Comparison of ENCODE assay signal across 8 cellular contexts in the genomic region with DNA sequence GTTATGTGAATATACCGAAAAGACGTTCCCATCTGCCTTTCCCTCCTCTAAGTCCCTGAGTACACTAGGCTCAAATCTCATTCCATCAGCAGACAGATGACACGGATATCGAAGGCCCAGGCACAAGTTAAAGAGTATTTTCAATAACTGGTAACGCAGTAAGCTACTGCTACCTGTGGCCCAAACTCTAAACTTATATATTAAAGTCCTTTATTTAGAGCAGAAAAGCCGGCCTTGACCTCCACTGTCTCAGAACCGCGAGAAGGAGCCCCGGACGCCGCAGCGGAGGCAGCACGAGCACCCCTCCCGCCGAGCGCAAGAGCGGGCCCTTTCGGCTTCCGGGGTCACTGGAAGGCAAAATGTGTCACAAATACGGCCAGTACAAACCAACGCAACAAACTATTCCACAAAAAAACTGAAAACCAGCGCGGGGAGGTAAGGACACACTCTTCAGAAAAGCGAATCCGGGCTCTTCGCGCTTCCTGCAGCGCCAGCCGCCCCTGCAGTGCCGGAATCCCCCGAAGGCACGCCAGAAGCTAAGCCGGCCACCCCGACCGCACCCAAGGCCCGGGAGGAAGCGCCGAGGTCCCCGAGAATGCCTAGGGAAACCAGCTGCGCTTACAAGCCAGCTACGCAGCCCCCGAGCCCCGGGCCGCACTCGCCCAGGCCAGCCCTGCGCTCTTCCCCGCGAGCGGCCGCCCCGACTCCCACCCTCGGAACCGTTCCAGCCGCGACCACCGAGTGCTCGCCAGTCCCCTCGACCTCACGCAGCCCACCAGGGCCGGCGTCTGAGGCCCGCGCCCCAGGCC. TPM values are rescaled to one million over a fixed set of nuclear protein-coding genes. Genes with fewer than 3 reads are reported as not detected.
A peak's percentile ranks its signal among the peaks of the same experiment; 100 is the strongest.
DNase-seq lines count a peak whose midpoint lies in the region; ATAC-seq and TF ChIP-seq lines count a peak whose summit lies in the region.

No MANE protein-coding gene starts in this region.

- in situ Hi-C loops in GM23248 (cut with MboI), result no loop called here

- no peak for TF ChIP-seq POLR2A in erythroblast (IDR thresholded peaks at IDR 0.05; ENCODE audit: low read length)

- peaks cover 20% of the 10 kb centered on the region; the same call in 1 of the 2 replicates for H4K20me1 ChIP-seq in GM23248 (ENCODE audit: insufficient read depth)

- no peaks in the 10 kb centered on the region for H3K27me3 ChIP-seq in GM23248 (replicated peaks; ENCODE audit: insufficient read depth)
- H3K27me3 ChIP-seq in aorta (ENCODE audit: control insufficient read depth in 1 of 2, insufficient read depth in 2 of 2, low read length in 1 of 2), result no peaks in the 10 kb centered on the region

- intact Hi-C loops in aorta (cut with DNase I), result no loop called here

- peak overlapping the region; percentile 97 for H3K27ac Mint-ChIP-seq in natural killer cell treated with Interleukin-12 subunit alpha and Interleukin-12 subunit beta and Interleukin-15 and Interleukin-18, amount 100 ng/mL, for 72 hours

- H3K9me2 ChIP-seq in GM23248 (ENCODE audit: insufficient read depth), result no peaks in the 10 kb centered on the region

- no peak overlapping the region for H2AFZ ChIP-seq in GM23248

- H3K4me3 Mint-ChIP-seq in natural killer cell treated with Interleukin-12 subunit alpha and Interleukin-12 subunit beta and Interleukin-15 and Interleukin-18, amount 100 ng/mL, for 72 hours, result peak overlapping the region; percentile 98

- WGBS in GM23248 (ENCODE audit: low coverage in 1 of 2, low lambda C conversion rate in 2 of 2, missing lambda C conversion rate in 2 of 2), 2 experiments, result 0% methylated on average over 46 to 63 of the region's 63 CpGs
- WGBS in aorta, 2 donors, result 0% methylated on average over 56 to 63 of the region's 63 CpGs

- H3K36me3 Mint-ChIP-seq in natural killer cell treated with Interleukin-12 subunit alpha and Interleukin-12 subunit beta and Interleukin-15 and Interleukin-18, amount 100 ng/mL, for 72 hours, result no peaks in the 10 kb centered on the region

- peak; percentile 34 to 51 for ATAC-seq in natural killer cell treated with Interleukin-12 subunit alpha and Interleukin-12 subunit beta and Interleukin-15 and Interleukin-18, amount 100 ng/mL, for 72 hours
- ATAC-seq in aorta (ENCODE audit: low FRiP score), result peak; percentile 42

- no peaks in the 10 kb centered on the region for H3K27me3 Mint-ChIP-seq in natural killer cell treated with Interleukin-12 subunit alpha and Interleukin-12 subunit beta and Interleukin-15 and Interleukin-18, amount 100 ng/mL, for 72 hours

- H3K27ac ChIP-seq in GM23248 (peak overlapping the region; percentile 95), aorta (ENCODE audit: low read depth in 1 of 2, low read length in 2 of 2) (peak overlapping the region; percentile 35 to 98)

- H3K9me3 Mint-ChIP-seq in natural killer cell treated with Interleukin-12 subunit alpha and Interleukin-12 subunit beta and Interleukin-15 and Interleukin-18, amount 100 ng/mL, for 72 hours, result no peaks in the 10 kb centered on the region

- peak overlapping the region; percentile 99 for H3K9ac ChIP-seq in GM23248

- H3F3A ChIP-seq in GM23248 (ENCODE audit: insufficient read depth), result peaks cover 49% of the 10 kb centered on the region

- peak; percentile 69 for DNase-seq in ELR (ENCODE audit: low read depth)
- DNase-seq in GM23248, result peak; percentile 75
- peak; percentile 7 for DNase-seq in LoVo (ENCODE audit: low spot score)
- peak; percentile 77 for DNase-seq in activated CD8-positive, alpha-beta memory T cell treated with anti-CD3 and anti-CD28 coated beads for 24 hours
- DNase-seq in erythroblast (lab: John Stamatoyannopoulos, UW), result peak; percentile 67 to 80
- DNase-seq in natural killer cell treated with Interleukin-12 subunit alpha and Interleukin-12 subunit beta and Interleukin-15 and Interleukin-18, amount 100 ng/mL, for 72 hours (ENCODE audit: low spot score), result peak; percentile 72
- peak in 1 of 2 donors; percentile 79 for DNase-seq in aorta
- no peak for DNase-seq in HT-29 (ENCODE audit: low spot score)

- H3K9me3 ChIP-seq in GM23248 (ENCODE audit: low read depth) (no peaks in the 10 kb centered on the region), aorta (ENCODE audit: control insufficient read depth, low read length) (no peaks in the 10 kb centered on the region)

- H3K36me3 ChIP-seq in GM23248 (ENCODE audit: low read depth) (no peaks in the 10 kb centered on the region), aorta (ENCODE audit: control insufficient read depth in 1 of 2, insufficient read depth in 2 of 2, low read length in 1 of 2) (no peaks in the 10 kb centered on the region)

- H3K4me3 ChIP-seq in GM23248, result peak overlapping the region; percentile 95
- H3K4me3 ChIP-seq in aorta (ENCODE audit: low read length in 2 of 2), result peak overlapping the region; percentile 6 to 94

- H3K4me1 ChIP-seq in GM23248 (ENCODE audit: insufficient read depth), result peaks cover 57% of the 10 kb centered on the region
- H3K4me1 ChIP-seq in aorta (ENCODE audit: control insufficient read depth in 1 of 2, insufficient read depth in 2 of 2, low read length in 2 of 2), result peaks cover 0 to 1% of the 10 kb centered on the region in 2 donors

- peaks cover 96% of the 10 kb centered on the region for H3K79me2 ChIP-seq in GM23248 (ENCODE audit: insufficient read depth)

- peaks cover 47 to 73% of the 10 kb centered on the region in 2 donors for H3K4me1 Mint-ChIP-seq in natural killer cell treated with Interleukin-12 subunit alpha and Interleukin-12 subunit beta and Interleukin-15 and Interleukin-18, amount 100 ng/mL, for 72 hours (ENCODE audit: low read depth in 2 of 2)

- peak overlapping the region; percentile 91 for H3K4me2 ChIP-seq in GM23248 (ENCODE audit: unreplicated experiment)

RNA-seq across cellular contexts. Expression of gene DIDO1, which starts 0.7 kb away (rescaled TPM):
- 28.6 and 37.1 TPM in 2 replicates for total RNA-seq in GM23248 (2014; rRNA removed; shearing (Covaris generic))
- polyA plus RNA-seq in GM23248 (2016; fragmentation: Nextera tagmentation; extraction: Ambion mirVana) (15.5 and 16.2 TPM in 2 replicates), aorta (10 to 100 TPM in 1 of 2 donors, 1 to 10 TPM in 1; 8.1 to 40.3 TPM)
- total RNA-seq in natural killer cell treated with Interleukin-12 subunit alpha and Interleukin-12 subunit beta and Interleukin-15 and Interleukin-18, amount 100 ng/mL, for 72 hours, result 10 to 100 TPM; 57.6 to 81.1 TPM
- total RNA-seq in aorta, result 10 to 100 TPM; 45.8 to 64.2 TPM
- total RNA-seq in HT-29 (2014; rRNA removed; shearing (Covaris generic)), result 72.0 and 78.5 TPM in 2 replicates

RNA-seq across cellular contexts. Expression of gene GID8, which starts 12.3 kb away (rescaled TPM):
- 29.1 and 31.0 TPM in 2 replicates for total RNA-seq in GM23248 (2014; rRNA removed; shearing (Covaris generic))
- polyA plus RNA-seq in GM23248 (2016; fragmentation: Nextera tagmentation; extraction: Ambion mirVana) (17.5 and 17.6 TPM in 2 replicates), aorta (10 to 100 TPM in 1 of 2 donors, 1 to 10 TPM in 1; 8.9 to 15.0 TPM)
- 10 to 100 TPM; 34.9 to 35.5 TPM for total RNA-seq in natural killer cell treated with Interleukin-12 subunit alpha and Interleukin-12 subunit beta and Interleukin-15 and Interleukin-18, amount 100 ng/mL, for 72 hours
- total RNA-seq in aorta, result 10 to 100 TPM; 22.0 to 23.7 TPM
- 66.9 and 67.4 TPM in 2 replicates for total RNA-seq in HT-29 (2014; rRNA removed; shearing (Covaris generic))

RNA-seq across cellular contexts. Expression of gene SLC17A9, which starts 26.9 kb away (rescaled TPM):
- total RNA-seq in GM23248 (2014; rRNA removed; shearing (Covaris generic)), result 11.1 and 19.5 TPM in 2 replicates
- polyA plus RNA-seq in GM23248 (2016; fragmentation: Nextera tagmentation; extraction: Ambion mirVana) (17.7 and 23.2 TPM in 2 replicates), aorta (10 to 100 TPM in 1 of 2 donors, 1 to 10 TPM in 1; 5.3 to 54.5 TPM)
- 100 to 1,000 TPM in 1 of 2 donors, 10 to 100 TPM in 1; 34.9 to 100 TPM for total RNA-seq in natural killer cell treated with Interleukin-12 subunit alpha and Interleukin-12 subunit beta and Interleukin-15 and Interleukin-18, amount 100 ng/mL, for 72 hours
- 10 to 100 TPM; 17.8 to 18.5 TPM for total RNA-seq in aorta
- 119 and 127 TPM in 2 replicates for total RNA-seq in HT-29 (2014; rRNA removed; shearing (Covaris generic))
